Comparison of ENCODE assay signal across 10 cellular contexts in the genomic region with DNA sequence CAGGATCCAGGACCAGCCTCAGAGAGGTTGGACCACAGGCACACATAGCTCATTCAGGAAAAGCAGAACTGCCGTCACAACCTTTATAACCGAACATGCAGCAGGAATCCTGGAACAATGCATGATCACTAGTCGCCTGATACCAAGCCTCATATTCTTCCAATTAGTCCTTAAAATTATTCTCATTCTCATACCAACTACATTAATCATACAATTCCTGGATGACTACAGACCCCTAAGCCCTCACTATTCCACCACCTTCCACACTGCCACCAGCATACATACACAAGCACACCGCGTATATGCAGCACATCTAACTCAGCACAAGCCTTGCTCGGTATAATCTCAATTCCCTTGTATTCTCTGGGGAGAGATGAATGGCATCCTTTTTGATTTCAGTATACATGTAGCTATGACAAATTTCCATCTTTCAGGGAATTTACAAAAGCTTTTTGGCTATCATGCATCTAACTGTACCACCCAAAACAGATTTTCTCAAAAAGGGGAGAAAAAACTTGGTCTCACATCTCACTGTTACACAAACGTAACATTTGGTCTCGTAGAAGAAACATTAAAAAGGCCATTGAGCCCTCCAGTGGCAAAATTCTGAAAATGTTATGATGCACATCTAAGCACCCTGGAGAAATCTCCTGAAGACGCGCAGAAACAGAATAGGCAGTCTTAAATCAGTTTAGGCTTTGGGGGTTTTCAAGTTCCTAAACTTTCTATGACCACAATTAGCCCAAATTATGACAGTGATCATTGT. TPM values are rescaled to one million over a fixed set of nuclear protein-coding genes. Genes with fewer than 3 reads are reported as not detected.
DNase-seq lines count a peak whose midpoint lies in the region; ATAC-seq and TF ChIP-seq lines count a peak whose summit lies in the region.
"Had no signal": no experiment of that assay in that cellular context is flagged by ENCODE, and none has a peak within 500 bp of the region (broad histone marks: within the 10 kb centered on the region; RNA-seq: fewer than 3 reads in every experiment).

No MANE protein-coding gene starts in this region.

- H3K9me3 ChIP-seq in gastrocnemius medialis = no peaks in the 10 kb centered on the region
- no peaks in the 10 kb centered on the region for H3K9me3 ChIP-seq in suprapubic skin
- H3K9me3 ChIP-seq: spleen had no signal

- H3K27me3 ChIP-seq in gastrocnemius medialis (no peaks in the 10 kb centered on the region), suprapubic skin (no peaks in the 10 kb centered on the region)
- H3K27me3 ChIP-seq: spleen had no signal

- CTCF ChIA-PET in RWPE1 (lab: Yijun Ruan, JAX) = interaction anchor here (0.6 kb wide), 1 partner anchor 270 kb away, joined by 3 read pairs; no protein-coding TSS in a partner anchor

- H3K36me3 ChIP-seq in gastrocnemius medialis (no peaks in the 10 kb centered on the region), suprapubic skin (no peaks in the 10 kb centered on the region)
- H3K36me3 ChIP-seq: spleen had no signal

- no peaks in the 10 kb centered on the region for H3K4me1 ChIP-seq in gastrocnemius medialis
- no peaks in the 10 kb centered on the region for H3K4me1 ChIP-seq in suprapubic skin
- H3K4me1 ChIP-seq: spleen had no signal

- TF ChIP-seq POLR2A in gastrocnemius medialis (IDR thresholded peaks at IDR 0.05) (no peak), suprapubic skin (IDR thresholded peaks at IDR 0.05) (no peak)

- in situ Hi-C loops in gastrocnemius medialis (cut with MboI; ENCODE audit: low sequenced_read_pairs in 4 of 4) = loop anchor here in 1 of 4 donors (25.0 kb wide), 1 partner anchor 276 kb away; no protein-coding TSS in a partner anchor

- ATAC-seq in gastrocnemius medialis = no peak
- ATAC-seq in HG02840 (IDR thresholded peaks at IDR 0.05; ENCODE audit: low FRiP score, unreplicated experiment) = no peak
- no peak for ATAC-seq in HG03565 (IDR thresholded peaks at IDR 0.05; ENCODE audit: unreplicated experiment)

- TF ChIP-seq CTCF in 22Rv1 (IDR thresholded peaks at IDR 0.05) (0 out of 2 replicates have a peak, but pooled peaks have one; percentile 13), GM12865 (IDR thresholded peaks at IDR 0.05; ENCODE audit: insufficient read depth, low read depth, low read length, missing control alignments) (no peak), RWPE1 (conservative IDR thresholded peaks at IDR 0.05; ENCODE audit: low read depth) (peak; percentile 25; the same call in 1 of the 2 replicates), gastrocnemius medialis (IDR thresholded peaks at IDR 0.05 in 4 of 5, conservative IDR thresholded peaks at IDR 0.05 in 1 of 5) (peak in 1 of 5 experiments; percentile 22), suprapubic skin (IDR thresholded peaks at IDR 0.05) (no peak)

- WGBS in suprapubic skin = 42% methylated on average over 10 of the region's 10 CpGs

- no peak overlapping the region for H3K27ac ChIP-seq in 22Rv1
- H3K27ac ChIP-seq in RWPE1 = no peak overlapping the region
- no peak overlapping the region for H3K27ac ChIP-seq in gastrocnemius medialis
- H3K27ac ChIP-seq in suprapubic skin = no peak overlapping the region
- H3K27ac ChIP-seq: spleen had no signal

- intact Hi-C loops in gastrocnemius medialis (cut with DNase I; ENCODE audit: low total_unique reads) = loop anchor here (10.0 kb wide), 1 partner anchor 274 kb away; no protein-coding TSS in a partner anchor

- DNase-seq in GM12865 (ENCODE audit: low read depth) (peak; percentile 15), RWPE1 (ENCODE audit: low spot score) (peak; percentile 16), glomerular endothelial cell (ENCODE audit: extremely low read depth, low read depth, low spot score) (peak; percentile 37), gastrocnemius medialis (no peak), suprapubic skin (ENCODE audit: low spot score in 2 of 2) (no peak)
- DNase-seq: NCI-H2171, spleen had no signal

- no peak for TF ChIP-seq EP300 in suprapubic skin (IDR thresholded peaks at IDR 0.05)

- POLR2A ChIA-PET in RWPE1 (lab: Yijun Ruan, JAX; ENCODE audit: low non-redundant PET) = no interaction called here

- H3K4me3 ChIP-seq in GM12865 (ENCODE audit: low read depth, low read length) (no peak overlapping the region), gastrocnemius medialis (no peak overlapping the region), suprapubic skin (no peak overlapping the region)
- H3K4me3 ChIP-seq: spleen had no signal

RNA-seq across cellular contexts. Expression of a gene that starts 46.2 kb away (rescaled TPM):
- total RNA-seq in glomerular endothelial cell (9.0 and 51.7 TPM in 2 replicates), gastrocnemius medialis (10 to 100 TPM in 1 of 4 donors, 1 to 10 TPM in 3; 5.4 to 22.1 (median 5.8) TPM), suprapubic skin (10 to 100 TPM in 2 of 4 donors, 1 to 10 TPM in 2; 5.0 to 19.1 (median 10.6) TPM)

Comparison
In these comparisons a context has a peak if more than half of its experiments do, and no peak if none do; other contexts are left out.
1. CTCF ChIP-seq: peak in 22Rv1 (single experiment) and RWPE1 (single experiment); none in GM12865 (single experiment) and suprapubic skin (0 of 2).
2. DNase-seq: peak in GM12865 (single experiment), RWPE1 (single experiment) and glomerular endothelial cell (single experiment); none in gastrocnemius medialis (0 of 2) and suprapubic skin (0 of 2).